In genomic region chr4:7970031-7970946, GRCh38 we compare ENCODE assay signal across 8 cellular contexts. TPM values are rescaled to one million over a fixed set of nuclear protein-coding genes. Genes with fewer than 3 reads are reported as not detected.
DNase-seq lines count a peak whose midpoint lies in the region; ATAC-seq, FAIRE-seq and TF ChIP-seq lines count a peak whose summit lies in the region.

No MANE protein-coding gene starts in this region.

- peak overlapping the region in 1 of 7 donors; percentile 69 for H3K27ac Mint-ChIP-seq in CD14-positive monocyte

- TF ChIP-seq POLR2A in endothelial cell of umbilical vein (IDR thresholded peaks at IDR 0.05; ENCODE audit: low read depth, low read length) = no peak

- H3K27ac ChIP-seq in endothelial cell of umbilical vein (ENCODE audit: insufficient read depth, low read depth, low read length) = peak overlapping the region; percentile 89

- H3K4me3 Mint-ChIP-seq in CD14-positive monocyte = peak overlapping the region in 1 of 2 donors; percentile 63

- peaks cover 48% of the 10 kb centered on the region for H3K4me1 ChIP-seq in endothelial cell of umbilical vein (ENCODE audit: control insufficient read depth, extremely low read depth, insufficient read depth, low read length)

- in situ Hi-C loops in G401 (cut with HindIII; ENCODE audit: low sequenced_read_pairs) = no loop called here

- no peaks in the 10 kb centered on the region for H3K36me3 Mint-ChIP-seq in CD14-positive monocyte

- peak overlapping the region; percentile 80 for H3K9ac ChIP-seq in endothelial cell of umbilical vein (replicated peaks; ENCODE audit: extremely low read depth, insufficient read depth, low read length)

- H4K20me1 ChIP-seq in endothelial cell of umbilical vein (replicated peaks; ENCODE audit: control insufficient read depth, extremely low read depth, insufficient read depth, low read length) = no peaks in the 10 kb centered on the region

- TF ChIP-seq CTCF in endothelial cell of umbilical vein (IDR thresholded peaks at IDR 0.05; ENCODE audit: extremely low read depth in 1 of 2, insufficient read depth in 1 of 2, low read depth in 1 of 2, low read length in 2 of 2) (no peak), CD14-positive monocyte (IDR thresholded peaks at IDR 0.05) (no peak)

- peak overlapping the region; percentile 20 to 36 (median 22) for H3K4me3 ChIP-seq in endothelial cell of umbilical vein (replicated peaks in 1 of 3; ENCODE audit: insufficient read depth in 1 of 3, low read depth in 1 of 3, low read length in 3 of 3)

- H2AFZ ChIP-seq in endothelial cell of umbilical vein (ENCODE audit: low read depth, low read length) = peak overlapping the region; percentile 18

- H3K9me3 ChIP-seq in endothelial cell of umbilical vein (replicated peaks; ENCODE audit: control insufficient read depth, insufficient read depth, low read length) = no peaks in the 10 kb centered on the region

- H3K36me3 ChIP-seq in endothelial cell of umbilical vein (ENCODE audit: control insufficient read depth in 2 of 2, extremely low read depth in 1 of 2, insufficient read depth in 2 of 2, low read length in 2 of 2) = no peaks in the 10 kb centered on the region

- intact Hi-C loops in endothelial cell of umbilical vein (cut with micrococcal nuclease) = no loop called here
- intact Hi-C loops in posterior vena cava (cut with DNase I) = no loop called here
- intact Hi-C loops in CD14-positive monocyte (cut with micrococcal nuclease) = no loop called here

- no peaks in the 10 kb centered on the region for H3K27me3 ChIP-seq in endothelial cell of umbilical vein (ENCODE audit: control insufficient read depth in 2 of 2, insufficient read depth in 2 of 2, low read length in 2 of 2)

- H3K4me2 ChIP-seq in endothelial cell of umbilical vein (ENCODE audit: insufficient read depth, low read length) = peak overlapping the region; percentile 80

- FAIRE-seq in endothelial cell of umbilical vein (lab: Jason Lieb, UNC) = peak; percentile 8

- peaks cover 20% of the 10 kb centered on the region for H3K79me2 ChIP-seq in endothelial cell of umbilical vein (ENCODE audit: control insufficient read depth, insufficient read depth, low read length)

- peak; percentile 69 for DNase-seq in activated CD4-positive, alpha-beta T cell treated with anti-CD3 and anti-CD28 coated beads for 48 hours
- DNase-seq in endothelial cell of umbilical vein (ENCODE audit: low read depth, low spot score) (peak; percentile 12), posterior vena cava (ENCODE audit: low spot score) (peak; percentile 82), G401 (ENCODE audit: low spot score) (no peak), ecto neural progenitor cell (ENCODE audit: low spot score) (no peak), CD14-positive monocyte (ENCODE audit: low spot score) (no peak)

- peaks cover 10% of the 10 kb centered on the region for H3K4me1 Mint-ChIP-seq in CD14-positive monocyte

- no TSS peak for BruUV-seq in endothelial cell of umbilical vein (replicated peaks; lab: Mats Ljungman, UMichigan)

- peaks cover 0 to 4% (median 0%) of the 10 kb centered on the region in 7 donors for H3K9me3 Mint-ChIP-seq in CD14-positive monocyte

- CTCF ChIA-PET in endothelial cell of umbilical vein (lab: Charles Lee) = interaction anchor here (0.7 to 3.8 kb wide), 8 partner anchors 11 to 168 kb away, joined by 3 to 20 read pairs (median 3); partner anchors contain the start of gene AFAP1

- H3K27me3 Mint-ChIP-seq in CD14-positive monocyte (ENCODE audit: low read depth in 3 of 3) = peaks cover 26 to 31% (median 28%) of the 10 kb centered on the region in 3 donors

- no peaks in the 10 kb centered on the region for H3K9me1 ChIP-seq in endothelial cell of umbilical vein (replicated peaks; ENCODE audit: control insufficient read depth, extremely low read depth, insufficient read depth, low read length)

- dilution Hi-C loops in endothelial cell of umbilical vein (cut with MboI; ENCODE audit: extremely low pct_ligation_motif_present, low sequenced_read_pairs) = no loop called here

- ATAC-seq in GM18873 (IDR thresholded peaks at IDR 0.05; ENCODE audit: low FRiP score, unreplicated experiment) (peak; percentile 66), HG03045 (IDR thresholded peaks at IDR 0.05; ENCODE audit: unreplicated experiment) (peak; percentile 68)

- POLR2A ChIA-PET in endothelial cell of umbilical vein (lab: Charles Lee) = interaction anchor here (0.6 to 1.3 kb wide), 3 partner anchors 30 to 32 kb away, joined by 3 to 6 read pairs (median 4); partner anchors contain the start of gene AFAP1

TF ChIP-seq in endothelial cell of umbilical vein, 7 proteins besides CTCF, POLR2A, EP300 and RAD21:
- TF ChIP-seq POLR2AphosphoS5 (IDR thresholded peaks at IDR 0.05; ENCODE audit: insufficient read depth, low read depth, low read length) = no peak
- TF ChIP-seq GATA2 (IDR thresholded peaks at IDR 0.05; ENCODE audit: insufficient read depth, insufficient read length, low read depth, low read length) = no peak
- no peak for TF ChIP-seq JUN (IDR thresholded peaks at IDR 0.05; ENCODE audit: borderline replicate concordance, insufficient read depth, insufficient read length, low read depth)
- no peak for TF ChIP-seq FOS (IDR thresholded peaks at IDR 0.05; ENCODE audit: borderline replicate concordance, insufficient read depth, low read length)
- TF ChIP-seq, protein P1, sequence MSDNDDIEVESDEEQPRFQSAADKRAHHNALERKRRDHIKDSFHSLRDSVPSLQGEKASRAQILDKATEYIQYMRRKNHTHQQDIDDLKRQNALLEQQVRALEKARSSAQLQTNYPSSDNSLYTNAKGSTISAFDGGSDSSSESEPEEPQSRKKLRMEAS (IDR thresholded peaks at IDR 0.05; ENCODE audit: insufficient read depth, insufficient read length) = no peak
- TF ChIP-seq MYC (IDR thresholded peaks at IDR 0.05; ENCODE audit: low read depth, low read length) = no peak
- no peak for TF ChIP-seq EZH2 (IDR thresholded peaks at IDR 0.05; ENCODE audit: borderline replicate concordance, low read depth, low read length, severe bottlenecking)

RNA-seq across cellular contexts. Expression of gene AFAP1, which starts 30.6 kb away (rescaled TPM):
- total RNA-seq in endothelial cell of umbilical vein = 93.3 and 103 TPM in 2 replicates
- polyA plus RNA-seq in endothelial cell of umbilical vein = 28.9 and 32.3 TPM in 2 replicates
- 36.1 and 36.5 TPM in 2 replicates for polyA plus RNA-seq in endothelial cell of umbilical vein (2011; cell fraction: cytosol; rRNA removed)
- 101 and 102 TPM in 2 replicates for polyA plus RNA-seq in endothelial cell of umbilical vein (2011; cell fraction: nucleus; rRNA removed)
- polyA plus RNA-seq in endothelial cell of umbilical vein (2012) = 57.8 and 58.4 TPM in 2 replicates
- polyA minus RNA-seq in endothelial cell of umbilical vein = 63.7 and 66.1 TPM in 2 replicates
- polyA minus RNA-seq in endothelial cell of umbilical vein (2011; cell fraction: cytosol; rRNA and poly(A)+ RNA removed) = 7.4 TPM
- 108 and 116 TPM in 2 replicates for polyA minus RNA-seq in endothelial cell of umbilical vein (2011; cell fraction: nucleus; rRNA and poly(A)+ RNA removed)
- total RNA-seq in posterior vena cava = 10 to 100 TPM; 45.3 TPM
- total RNA-seq in G401 (2014; rRNA removed; shearing (Covaris generic)) = 3.9 and 6.0 TPM in 2 replicates
- polyA plus RNA-seq in CD14-positive monocyte = not detected

Comparison
In these comparisons a context has a peak if more than half of its experiments do, and no peak if none do; other contexts are left out.
1. DNase-seq: peak in activated CD4-positive, alpha-beta T cell treated with anti-CD3 and anti-CD28 coated beads for 48 hours (single experiment), endothelial cell of umbilical vein (single experiment) and posterior vena cava (single experiment); none in G401 (single experiment), ecto neural progenitor cell (single experiment) and CD14-positive monocyte (single experiment).